ENCODE assay signal across 15 cellular contexts in genomic region chr7:363626-364025, GRCh38.
DNase-seq lines count a peak whose midpoint lies in the region; ATAC-seq and TF ChIP-seq lines count a peak whose summit lies in the region.
"Had no signal": no experiment of that assay in that cellular context is flagged by ENCODE, and none has a peak within 500 bp of the region (broad histone marks: within the 10 kb centered on the region; RNA-seq: fewer than 3 reads in every experiment).

No MANE protein-coding gene starts in this region.

- peak overlapping the region; percentile 7 for H3K27ac ChIP-seq in CD4-positive, alpha-beta memory T cell (ENCODE audit: low read depth, low read length)
- peak overlapping the region; percentile 68 for H3K27ac ChIP-seq in naive thymus-derived CD4-positive, alpha-beta T cell (ENCODE audit: low read depth, low read length)
- H3K27ac ChIP-seq in breast epithelium: no peak overlapping the region
- H3K27ac ChIP-seq: gastroesophageal sphincter had no signal

- H3K4me1 ChIP-seq in CD4-positive, alpha-beta memory T cell (ENCODE audit: insufficient read depth, low read length): peaks cover 72% of the 10 kb centered on the region
- peaks cover 29 to 72% of the 10 kb centered on the region in 2 donors for H3K4me1 ChIP-seq in naive thymus-derived CD4-positive, alpha-beta T cell (ENCODE audit: control insufficient read depth in 2 of 2, insufficient read depth in 2 of 2, low read length in 2 of 2)
- H3K4me1 ChIP-seq in breast epithelium: no peaks in the 10 kb centered on the region

- no peaks in the 10 kb centered on the region for H3K36me3 Mint-ChIP-seq in CD4-positive, alpha-beta memory T cell
- peaks cover 8% of the 10 kb centered on the region for H3K36me3 Mint-ChIP-seq in activated naive CD8-positive, alpha-beta T cell treated with anti-CD3 and anti-CD28 coated beads for 36 hours
- peaks cover 0 to 10% (median 0%) of the 10 kb centered on the region in 5 donors for H3K36me3 Mint-ChIP-seq in naive thymus-derived CD4-positive, alpha-beta T cell

- H3K4me1 Mint-ChIP-seq in CD4-positive, alpha-beta memory T cell: peaks cover 40 to 68% (median 62%) of the 10 kb centered on the region in 4 donors
- H3K4me1 Mint-ChIP-seq in activated naive CD8-positive, alpha-beta T cell treated with anti-CD3 and anti-CD28 coated beads for 36 hours: peaks cover 61% of the 10 kb centered on the region
- peaks cover 52 to 81% (median 67%) of the 10 kb centered on the region in 7 donors for H3K4me1 Mint-ChIP-seq in naive thymus-derived CD4-positive, alpha-beta T cell

- peak; percentile 25 for DNase-seq in activated CD4-positive, alpha-beta T cell treated with anti-CD3 and anti-CD28 coated beads, Interleukin-2, amount 50 U/mL, for 1 hour
- no peak for DNase-seq in activated CD4-positive, alpha-beta T cell treated with anti-CD3 and anti-CD28 coated beads for 1 hour
- peak; percentile 24 to 58 (median 53) for DNase-seq in CD4-positive, alpha-beta memory T cell
- DNase-seq in activated naive CD8-positive, alpha-beta T cell treated with anti-CD3 and anti-CD28 coated beads for 36 hours: no peak
- DNase-seq in naive thymus-derived CD4-positive, alpha-beta T cell: peak in 7 of 9 donors; percentile 58 to 77 (median 68)
- no peak for DNase-seq in NCI-H446 treated with DMSO at 0.1 percent for 48 hours (lab: John Stamatoyannopoulos, UW)
- no peak for DNase-seq in breast epithelium (ENCODE audit: low spot score in 2 of 2)
- DNase-seq in iPS-NIHi11 (ENCODE audit: low spot score): no peak
- DNase-seq: caudate nucleus, COR-L47, MG63, NCI-H2029, NCI-H526 had no signal

- POLR2A ChIA-PET in CD4-positive, alpha-beta memory T cell (lab: Charles Lee; ENCODE audit: partially characterized antibody): interaction anchor here (0.8 to 4.0 kb wide), 8 partner anchors 11 to 453 kb away, joined by 3 to 73 read pairs (median 7); no protein-coding TSS in a partner anchor
- POLR2A ChIA-PET in naive thymus-derived CD4-positive, alpha-beta T cell (lab: Charles Lee): interaction anchor here (0.6 to 5.5 kb wide), 9 partner anchors 9 to 1869 kb away, joined by 3 to 61 read pairs (median 3); partner anchors contain the start of gene MAD1L1

- peak; percentile 63 for ATAC-seq in naive thymus-derived CD4-positive, alpha-beta T cell
- ATAC-seq: gastroesophageal sphincter, Panc1 had no signal

- no peak for TF ChIP-seq POLR2A in breast epithelium (IDR thresholded peaks at IDR 0.05)

- H3K27me3 Mint-ChIP-seq in CD4-positive, alpha-beta memory T cell: no peaks in the 10 kb centered on the region
- H3K27me3 Mint-ChIP-seq in activated naive CD8-positive, alpha-beta T cell treated with anti-CD3 and anti-CD28 coated beads for 36 hours: no peaks in the 10 kb centered on the region
- peaks cover 0 to 5% (median 0%) of the 10 kb centered on the region in 5 donors for H3K27me3 Mint-ChIP-seq in naive thymus-derived CD4-positive, alpha-beta T cell

- no peak for TF ChIP-seq CTCF in breast epithelium (IDR thresholded peaks at IDR 0.05)

- intact Hi-C loops in CD4-positive, alpha-beta memory T cell (cut with micrococcal nuclease): no loop called here
- intact Hi-C loops in naive thymus-derived CD4-positive, alpha-beta T cell (cut with micrococcal nuclease): loop anchor here (2.0 to 10.0 kb wide), 5 partner anchors 31 to 454 kb away; no protein-coding TSS in a partner anchor
- intact Hi-C loops in breast epithelium (cut with DNase I; ENCODE audit: low total_unique reads): no loop called here

- peak overlapping the region; percentile 68 to 92 (median 80) for H3K27ac Mint-ChIP-seq in CD4-positive, alpha-beta memory T cell
- H3K27ac Mint-ChIP-seq in activated naive CD8-positive, alpha-beta T cell treated with anti-CD3 and anti-CD28 coated beads for 36 hours: peak overlapping the region; percentile 89
- peak overlapping the region; percentile 62 to 98 (median 93) for H3K27ac Mint-ChIP-seq in naive thymus-derived CD4-positive, alpha-beta T cell

- H3K9me3 Mint-ChIP-seq in CD4-positive, alpha-beta memory T cell: peaks cover 0 to 4% (median 0%) of the 10 kb centered on the region in 8 donors
- peaks cover 5% of the 10 kb centered on the region for H3K9me3 Mint-ChIP-seq in activated naive CD8-positive, alpha-beta T cell treated with anti-CD3 and anti-CD28 coated beads for 36 hours
- peaks cover 0 to 4% (median 0%) of the 10 kb centered on the region in 11 donors for H3K9me3 Mint-ChIP-seq in naive thymus-derived CD4-positive, alpha-beta T cell

- peak overlapping the region in 6 of 8 donors; percentile 59 to 94 (median 63) for H3K4me3 Mint-ChIP-seq in CD4-positive, alpha-beta memory T cell
- no peak overlapping the region for H3K4me3 Mint-ChIP-seq in activated naive CD8-positive, alpha-beta T cell treated with anti-CD3 and anti-CD28 coated beads for 36 hours
- H3K4me3 Mint-ChIP-seq in naive thymus-derived CD4-positive, alpha-beta T cell: peak overlapping the region in 9 of 10 donors; percentile 47 to 85 (median 73)

- H3K27me3 ChIP-seq in CD4-positive, alpha-beta memory T cell (ENCODE audit: insufficient read depth, low read length): no peaks in the 10 kb centered on the region
- no peaks in the 10 kb centered on the region for H3K27me3 ChIP-seq in naive thymus-derived CD4-positive, alpha-beta T cell (ENCODE audit: control insufficient read depth in 2 of 2, insufficient read depth in 2 of 2, low read length in 2 of 2)
- peaks cover 0 to 28% of the 10 kb centered on the region in 2 donors for H3K27me3 ChIP-seq in breast epithelium

- H3K4me3 ChIP-seq in CD4-positive, alpha-beta memory T cell (ENCODE audit: low read length in 2 of 2): no peak overlapping the region
- no peak overlapping the region for H3K4me3 ChIP-seq in naive thymus-derived CD4-positive, alpha-beta T cell (ENCODE audit: low read length)
- no peak overlapping the region for H3K4me3 ChIP-seq in breast epithelium
- H3K4me3 ChIP-seq: gastroesophageal sphincter, MG63 had no signal

- no peaks in the 10 kb centered on the region for H3K36me3 ChIP-seq in CD4-positive, alpha-beta memory T cell (ENCODE audit: insufficient read depth, low read length)
- no peaks in the 10 kb centered on the region for H3K36me3 ChIP-seq in naive thymus-derived CD4-positive, alpha-beta T cell (ENCODE audit: control insufficient read depth in 2 of 3, insufficient read depth in 3 of 3, low read length in 3 of 3)
- no peaks in the 10 kb centered on the region for H3K36me3 ChIP-seq in breast epithelium
- H3K36me3 ChIP-seq: gastroesophageal sphincter, MG63 had no signal

- CTCF ChIA-PET in CD4-positive, alpha-beta memory T cell (lab: Charles Lee; ENCODE audit: partially characterized antibody): no interaction called here
- CTCF ChIA-PET in naive thymus-derived CD4-positive, alpha-beta T cell (lab: Charles Lee): interaction anchor here (0.7 kb wide), 2 partner anchors 12 to 642 kb away, joined by 3 to 4 read pairs; no protein-coding TSS in a partner anchor

- no peaks in the 10 kb centered on the region for H3K9me3 ChIP-seq in CD4-positive, alpha-beta memory T cell (ENCODE audit: control insufficient read depth in 1 of 2, low read length in 2 of 2)
- H3K9me3 ChIP-seq in naive thymus-derived CD4-positive, alpha-beta T cell (ENCODE audit: control insufficient read depth in 2 of 3, low read length in 3 of 3): peaks cover 0 to under 1% (median 0%) of the 10 kb centered on the region in 3 experiments
- no peaks in the 10 kb centered on the region for H3K9me3 ChIP-seq in breast epithelium
- H3K9me3 ChIP-seq: MG63 had no signal

Comparison
In these comparisons a context has a peak if more than half of its experiments do, and no peak if none do; other contexts are left out.
1. DNase-seq: peak in activated CD4-positive, alpha-beta T cell treated with anti-CD3 and anti-CD28 coated beads, Interleukin-2, amount 50 U/mL, for 1 hour (single experiment), CD4-positive, alpha-beta memory T cell (5 of 5) and naive thymus-derived CD4-positive, alpha-beta T cell (7 of 9); none in activated CD4-positive, alpha-beta T cell treated with anti-CD3 and anti-CD28 coated beads for 1 hour (single experiment), activated naive CD8-positive, alpha-beta T cell treated with anti-CD3 and anti-CD28 coated beads for 36 hours (single experiment), NCI-H446 treated with DMSO at 0.1 percent for 48 hours (single experiment), breast epithelium (0 of 2) and iPS-NIHi11 (single experiment).
2. H3K27ac ChIP-seq: peak in CD4-positive, alpha-beta memory T cell (single experiment) and naive thymus-derived CD4-positive, alpha-beta T cell (single experiment); none in breast epithelium (0 of 2).
3. intact Hi-C loops: an anchor here in naive thymus-derived CD4-positive, alpha-beta T cell (2.0 to 10.0 kb wide); none called in CD4-positive, alpha-beta memory T cell and breast epithelium.
4. Peak in every context shown above with its lines, with median percentiles within 50 percentile points of each other: H3K27ac Mint-ChIP-seq.